ENCODE assay signal across 8 cellular contexts in genomic region chrX:101390664-101391525, GRCh38. TPM values are rescaled to one million over a fixed set of nuclear protein-coding genes. Genes with fewer than 3 reads are reported as not detected.
DNase-seq lines count a peak whose midpoint lies in the region; ATAC-seq and TF ChIP-seq lines count a peak whose summit lies in the region.

Gene RPL36A, plus strand, starts transcription at chrX:101391011. Its CDS starts 33 bp downstream, at chrX:101391044.

- peak within 1 kb of the TSS; percentile 72 for H3K4me3 ChIP-seq in choroid plexus epithelial cell (ENCODE audit: low read depth, low read length)

- peak; percentile 79 for TF ChIP-seq CTCF in choroid plexus epithelial cell (conservative IDR thresholded peaks at IDR 0.05; ENCODE audit: low read depth, low read length)

- intact Hi-C loops in left colon (cut with DNase I, micrococcal nuclease) = no loop called here

- ATAC-seq in GM19043 (IDR thresholded peaks at IDR 0.05; ENCODE audit: low read depth, unreplicated experiment) = peak; percentile 75
- peak; percentile 87 for ATAC-seq in HG03432 (IDR thresholded peaks at IDR 0.05; ENCODE audit: unreplicated experiment)
- peak; percentile 91 for ATAC-seq in left colon

- DNase-seq in Ammon's horn (ENCODE audit: low spot score) = peak; percentile 90
- peak; percentile 92 for DNase-seq in NCI-H460 (ENCODE audit: extremely low read depth, low read depth)
- DNase-seq in activated CD4-positive, alpha-beta T cell treated with anti-CD3 and anti-CD28 coated beads for 1 hour = peak; percentile 64
- peak; percentile 92 for DNase-seq in choroid plexus epithelial cell (ENCODE audit: low read depth)
- peak; percentile 83 to 89 for DNase-seq in left colon
- peak; percentile 88 for DNase-seq in stimulated activated CD4-positive, alpha-beta T cell treated with anti-CD3 and anti-CD28 coated beads, Interleukin-1b, Interleukin-23, amount 100 ng/mL, for 48 hours

RNA-seq across cellular contexts. Expression of gene RPL36A, which starts in this region (rescaled TPM):
- total RNA-seq in NCI-H460 (2014; rRNA removed; shearing (Covaris generic)) = 4,212 and 4,289 TPM in 2 replicates
- 1,774 and 2,875 TPM in 2 replicates for polyA plus RNA-seq in NCI-H460 (2014; cell fraction: nucleus; rRNA removed)
- 100 to 1,000 TPM; 136 to 165 TPM for total RNA-seq in left colon

Comparison
In these comparisons a context has a peak if more than half of its experiments do, and no peak if none do; other contexts are left out.
1. Peak in every context shown above with its lines: DNase-seq, ATAC-seq and H3K4me3 ChIP-seq.
2. RNA of gene RPL36A (total RNA-seq): 4,212 to 4,289 TPM in NCI-H460; 136 to 165 TPM in left colon; every median in the first group is over 10 times any median in the second.